Comparison of ENCODE assay signal across 8 cellular contexts in genomic region chr1:161165742-161166668, GRCh38. TPM values are rescaled to one million over a fixed set of nuclear protein-coding genes. Genes with fewer than 3 reads are reported as not detected.
DNase-seq lines count a peak whose midpoint lies in the region; FAIRE-seq and TF ChIP-seq lines count a peak whose summit lies in the region.

TSS of gene PPOX (plus strand) at chr1:161166426. CDS start at chr1:161166848, 422 bp downstream.

- H3K9me3 ChIP-seq in neutrophil = no peaks in the 10 kb centered on the region

- H3K36me3 ChIP-seq in GM06990 (ENCODE audit: control insufficient read depth, insufficient read depth, low read length) (peaks cover 7% of the 10 kb centered on the region), neutrophil (peaks cover 28% of the 10 kb centered on the region)

- FAIRE-seq in frontal cortex (lab: Jason Lieb, UNC) = peak; percentile 19

- H3K27me3 ChIP-seq in GM06990 (replicated peaks; ENCODE audit: control insufficient read depth, insufficient read depth, low read length) (no peaks in the 10 kb centered on the region), neutrophil (no peaks in the 10 kb centered on the region)

- peak within 1 kb of the TSS; percentile 72 for H3K4me3 ChIP-seq in GM06990 (replicated peaks; ENCODE audit: low read depth, low read length)
- H3K4me3 ChIP-seq in HFF-Myc (replicated peaks; ENCODE audit: low read depth, low read length) = peak within 1 kb of the TSS; percentile 82
- H3K4me3 ChIP-seq in neutrophil (ENCODE audit: low read depth in 1 of 2, low read length in 1 of 2) = peak within 1 kb of the TSS; percentile 75 to 84

- peaks cover 21 to 27% of the 10 kb centered on the region in 2 experiments for H3K4me1 ChIP-seq in neutrophil (ENCODE audit: control insufficient read depth in 1 of 2, insufficient read depth in 1 of 2, low read depth in 1 of 2, low read length in 1 of 2)

- DNase-seq in GM06990 (ENCODE audit: extremely low read depth, insufficient read length) = peak; percentile 91
- DNase-seq in HFF-Myc (ENCODE audit: extremely low read depth, low read depth) = peak; percentile 92
- DNase-seq in MV-4-11 (lab: John Stamatoyannopoulos, UW) = peak; percentile 97
- DNase-seq in SK-MEL-5 (ENCODE audit: low read depth, low spot score) = peak; percentile 98
- DNase-seq in activated naive CD4-positive, alpha-beta T cell treated with Interleukin-2 at 50 U/mL for 16 hours = peak; percentile 92
- peak; percentile 85 to 92 for DNase-seq in frontal cortex (ENCODE audit: low spot score in 2 of 2)
- DNase-seq in substantia nigra (lab: John Stamatoyannopoulos, UW) = peak; percentile 86 to 99 (median 96)

- in situ Hi-C loops in SK-MEL-5 (cut with HindIII; ENCODE audit: low pct_unique_long_range_greater_than_20kb, low sequenced_read_pairs) = no loop called here

- TF ChIP-seq CTCF in GM06990 (IDR thresholded peaks at IDR 0.05; ENCODE audit: insufficient read depth, low read length, poor library complexity, severe bottlenecking) (peak; percentile 75), HFF-Myc (IDR thresholded peaks at IDR 0.05; ENCODE audit: low read depth, low read length, missing control alignments) (peak; percentile 48), neutrophil (IDR thresholded peaks at IDR 0.05) (peak; percentile 59)

- peak within 1 kb of the TSS; percentile 94 for H3K27ac ChIP-seq in neutrophil
- H3K27ac ChIP-seq in substantia nigra (ENCODE audit: low read depth, low read length, poor library complexity, severe bottlenecking) = peak within 1 kb of the TSS; percentile 87

RNA-seq across cellular contexts. Expression of gene PPOX, which starts in this region (rescaled TPM):
- total RNA-seq in SK-MEL-5 (2014; rRNA removed; shearing (Covaris generic)) = 11.1 and 13.8 TPM in 2 replicates
- 7.9 and 9.7 TPM in 2 replicates for polyA plus RNA-seq in SK-MEL-5 (2015; cell fraction: cytosol; rRNA removed)
- 74.3 and 131 TPM in 2 replicates for polyA plus RNA-seq in SK-MEL-5 (2015; cell fraction: nucleus; rRNA removed)
- 26.5 TPM for total RNA-seq in frontal cortex

Comparison
In these comparisons a context has a peak if more than half of its experiments do, and no peak if none do; other contexts are left out.
1. Peak in every context shown above with its lines: DNase-seq, H3K4me3 ChIP-seq and H3K27ac ChIP-seq.